In the genomic region with DNA sequence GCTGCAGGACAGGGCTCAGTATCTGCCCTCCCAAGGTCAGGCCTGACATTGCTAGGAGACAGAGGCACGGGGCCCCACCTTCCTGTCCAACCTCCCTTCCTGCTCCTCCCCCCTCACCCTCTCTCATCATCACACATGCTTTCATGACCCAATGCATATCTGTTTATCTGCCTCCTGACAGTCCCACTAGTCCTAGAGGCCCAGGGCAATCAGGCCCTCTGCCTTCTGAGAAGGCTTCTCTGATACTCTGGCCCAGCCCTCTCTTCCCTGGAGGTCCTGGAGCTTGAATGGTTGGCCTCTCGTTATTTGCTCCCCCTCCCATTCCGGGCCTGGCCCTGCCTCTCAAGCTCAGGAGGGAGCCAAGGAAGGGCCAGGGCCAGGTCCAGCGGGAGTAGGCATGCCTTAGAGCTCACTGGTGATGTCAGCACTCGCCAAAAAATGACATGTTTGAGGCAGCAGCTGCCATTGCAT, we compare ENCODE assay signal across 1 cellular context.
TF ChIP-seq lines count a peak whose summit lies in the region.

No MANE protein-coding gene starts in this region.

TF ChIP-seq in SK-N-SH treated with all-trans-retinoic acid at 6 μM for 48 hours, 23 proteins besides CTCF, POLR2A, EP300 and RAD21 (continued from another document):
- TF ChIP-seq GLIS3 (CRISPR knock-in tag; IDR thresholded peaks at IDR 0.05): no peak
- TF ChIP-seq ISL1 (CRISPR knock-in tag; IDR thresholded peaks at IDR 0.05): no peak
